ENCODE assay signal across 1 cellular context in genomic region chr3:179734497-179735281, GRCh38.
A peak's percentile ranks its signal among the peaks of the same experiment; 100 is the strongest.
TF ChIP-seq lines count a peak whose summit lies in the region.

No MANE protein-coding gene starts in this region.

TF ChIP-seq in HepG2, 621 proteins besides CTCF, POLR2A, EP300 and RAD21 (continued from another document and continues in another):
- TF ChIP-seq FOXP4 (CRISPR knock-in tag; IDR thresholded peaks at IDR 0.05) = peak; percentile 73
- peak; percentile 90 for TF ChIP-seq JUND (CRISPR knock-in tag; IDR thresholded peaks at IDR 0.05)
- no peak for TF ChIP-seq CCDC6 (CRISPR knock-in tag; IDR thresholded peaks at IDR 0.05)
- TF ChIP-seq PAF1 (CRISPR knock-in tag; IDR thresholded peaks at IDR 0.05) = no peak
- TF ChIP-seq ZNF792 (CRISPR knock-in tag; IDR thresholded peaks at IDR 0.05) = 0 out of 2 replicates have a peak, but pooled peaks have one; percentile 26
- TF ChIP-seq ZNF609 (CRISPR knock-in tag; IDR thresholded peaks at IDR 0.05; ENCODE audit: borderline replicate concordance) = peak; percentile 71; the same call in 1 of the 2 replicates
- peak; percentile 68; the same call in 1 of the 2 replicates for TF ChIP-seq GFI1 (CRISPR knock-in tag; IDR thresholded peaks at IDR 0.05; ENCODE audit: borderline replicate concordance)
- TF ChIP-seq SAP130 (CRISPR knock-in tag; IDR thresholded peaks at IDR 0.05; ENCODE audit: low read depth) = peak; percentile 79
- TF ChIP-seq ZNF251 (CRISPR knock-in tag; IDR thresholded peaks at IDR 0.05) = no peak
- no peak for TF ChIP-seq ZNF432 (CRISPR knock-in tag; IDR thresholded peaks at IDR 0.05; ENCODE audit: borderline replicate concordance)
- TF ChIP-seq, protein P1, sequence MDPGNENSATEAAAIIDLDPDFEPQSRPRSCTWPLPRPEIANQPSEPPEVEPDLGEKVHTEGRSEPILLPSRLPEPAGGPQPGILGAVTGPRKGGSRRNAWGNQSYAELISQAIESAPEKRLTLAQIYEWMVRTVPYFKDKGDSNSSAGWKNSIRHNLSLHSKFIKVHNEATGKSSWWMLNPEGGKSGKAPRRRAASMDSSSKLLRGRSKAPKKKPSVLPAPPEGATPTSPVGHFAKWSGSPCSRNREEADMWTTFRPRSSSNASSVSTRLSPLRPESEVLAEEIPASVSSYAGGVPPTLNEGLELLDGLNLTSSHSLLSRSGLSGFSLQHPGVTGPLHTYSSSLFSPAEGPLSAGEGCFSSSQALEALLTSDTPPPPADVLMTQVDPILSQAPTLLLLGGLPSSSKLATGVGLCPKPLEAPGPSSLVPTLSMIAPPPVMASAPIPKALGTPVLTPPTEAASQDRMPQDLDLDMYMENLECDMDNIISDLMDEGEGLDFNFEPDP (CRISPR knock-in tag; conservative IDR thresholded peaks at IDR 0.05) = no peak
- TF ChIP-seq FOXO1 (CRISPR knock-in tag; IDR thresholded peaks at IDR 0.05) = peak; percentile 58; the same call in 1 of the 2 replicates
- TF ChIP-seq ZNF264 (CRISPR knock-in tag; IDR thresholded peaks at IDR 0.05) = no peak
- TF ChIP-seq ZBTB21 (CRISPR knock-in tag; IDR thresholded peaks at IDR 0.05) = no peak
- no peak for TF ChIP-seq ZNF703 (CRISPR knock-in tag; IDR thresholded peaks at IDR 0.05; ENCODE audit: borderline replicate concordance)
- TF ChIP-seq KLF9 (CRISPR knock-in tag; IDR thresholded peaks at IDR 0.05; ENCODE audit: low read depth) = no peak
- TF ChIP-seq KMT2A (CRISPR knock-in tag; IDR thresholded peaks at IDR 0.05) = no peak
- no peak for TF ChIP-seq AGO1 (IDR thresholded peaks at IDR 0.05; ENCODE audit: low read depth, low read length, poor library complexity, severe bottlenecking)
- TF ChIP-seq MXI1 (IDR thresholded peaks at IDR 0.05; ENCODE audit: borderline replicate concordance, low read depth, low read length) = no peak
- no peak for TF ChIP-seq BCLAF1 (IDR thresholded peaks at IDR 0.05)
- no peak for TF ChIP-seq NR3C1 (CRISPR knock-in tag; IDR thresholded peaks at IDR 0.05)
- TF ChIP-seq RFXAP (CRISPR knock-in tag; IDR thresholded peaks at IDR 0.05; ENCODE audit: borderline replicate concordance) = no peak
- no peak for TF ChIP-seq ZNF543 (CRISPR knock-in tag; IDR thresholded peaks at IDR 0.05)
- no peak for TF ChIP-seq ZNF124 (CRISPR knock-in tag; IDR thresholded peaks at IDR 0.05)
- no peak for TF ChIP-seq BATF2 (CRISPR knock-in tag; IDR thresholded peaks at IDR 0.05)
- no peak for TF ChIP-seq MAZ (IDR thresholded peaks at IDR 0.05; ENCODE audit: borderline replicate concordance, low read depth, low read length)
- no peak for TF ChIP-seq MAZ (CRISPR knock-in tag; IDR thresholded peaks at IDR 0.05; ENCODE audit: low read depth)
- TF ChIP-seq, protein P2, sequence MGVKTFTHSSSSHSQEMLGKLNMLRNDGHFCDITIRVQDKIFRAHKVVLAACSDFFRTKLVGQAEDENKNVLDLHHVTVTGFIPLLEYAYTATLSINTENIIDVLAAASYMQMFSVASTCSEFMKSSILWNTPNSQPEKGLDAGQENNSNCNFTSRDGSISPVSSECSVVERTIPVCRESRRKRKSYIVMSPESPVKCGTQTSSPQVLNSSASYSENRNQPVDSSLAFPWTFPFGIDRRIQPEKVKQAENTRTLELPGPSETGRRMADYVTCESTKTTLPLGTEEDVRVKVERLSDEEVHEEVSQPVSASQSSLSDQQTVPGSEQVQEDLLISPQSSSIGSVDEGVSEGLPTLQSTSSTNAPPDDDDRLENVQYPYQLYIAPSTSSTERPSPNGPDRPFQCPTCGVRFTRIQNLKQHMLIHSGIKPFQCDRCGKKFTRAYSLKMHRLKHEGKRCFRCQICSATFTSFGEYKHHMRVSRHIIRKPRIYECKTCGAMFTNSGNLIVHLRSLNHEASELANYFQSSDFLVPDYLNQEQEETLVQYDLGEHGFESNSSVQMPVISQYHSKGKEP (CRISPR knock-in tag; IDR thresholded peaks at IDR 0.05) = no peak
- TF ChIP-seq KDM2A (CRISPR knock-in tag; IDR thresholded peaks at IDR 0.05; ENCODE audit: borderline replicate concordance, low read depth) = no peak
- TF ChIP-seq ZNF24 (IDR thresholded peaks at IDR 0.05) = no peak
- no peak for TF ChIP-seq BRD4 (CRISPR knock-in tag; IDR thresholded peaks at IDR 0.05)
- TF ChIP-seq RXRA (CRISPR knock-in tag; IDR thresholded peaks at IDR 0.05) = no peak; the same call in 1 of the 2 replicates
- TF ChIP-seq ZNF567 (CRISPR knock-in tag; IDR thresholded peaks at IDR 0.05; ENCODE audit: borderline replicate concordance) = no peak
- TF ChIP-seq IRX3 (CRISPR knock-in tag; IDR thresholded peaks at IDR 0.05; ENCODE audit: borderline replicate concordance, low read depth) = no peak
- TF ChIP-seq HNRNPUL1 (IDR thresholded peaks at IDR 0.05; ENCODE audit: low read depth, low read length) = no peak
- no peak for TF ChIP-seq IRF2 (CRISPR knock-in tag; IDR thresholded peaks at IDR 0.05)
- no peak for TF ChIP-seq ZNF747 (CRISPR knock-in tag; IDR thresholded peaks at IDR 0.05; ENCODE audit: borderline replicate concordance)
- no peak for TF ChIP-seq CERS6 (CRISPR knock-in tag; IDR thresholded peaks at IDR 0.05)
- TF ChIP-seq FOXK2 (IDR thresholded peaks at IDR 0.05) = no peak
- TF ChIP-seq HINFP (CRISPR knock-in tag; IDR thresholded peaks at IDR 0.05; ENCODE audit: low read depth) = no peak
- TF ChIP-seq ZNF598 (CRISPR knock-in tag; IDR thresholded peaks at IDR 0.05; ENCODE audit: borderline replicate concordance) = no peak
- no peak for TF ChIP-seq HNRNPL (IDR thresholded peaks at IDR 0.05; ENCODE audit: low read depth, low read length)
- no peak; the same call in 1 of the 2 replicates for TF ChIP-seq ZNF580 (CRISPR knock-in tag; IDR thresholded peaks at IDR 0.05; ENCODE audit: borderline replicate concordance, low read depth)
- TF ChIP-seq, protein P3, sequence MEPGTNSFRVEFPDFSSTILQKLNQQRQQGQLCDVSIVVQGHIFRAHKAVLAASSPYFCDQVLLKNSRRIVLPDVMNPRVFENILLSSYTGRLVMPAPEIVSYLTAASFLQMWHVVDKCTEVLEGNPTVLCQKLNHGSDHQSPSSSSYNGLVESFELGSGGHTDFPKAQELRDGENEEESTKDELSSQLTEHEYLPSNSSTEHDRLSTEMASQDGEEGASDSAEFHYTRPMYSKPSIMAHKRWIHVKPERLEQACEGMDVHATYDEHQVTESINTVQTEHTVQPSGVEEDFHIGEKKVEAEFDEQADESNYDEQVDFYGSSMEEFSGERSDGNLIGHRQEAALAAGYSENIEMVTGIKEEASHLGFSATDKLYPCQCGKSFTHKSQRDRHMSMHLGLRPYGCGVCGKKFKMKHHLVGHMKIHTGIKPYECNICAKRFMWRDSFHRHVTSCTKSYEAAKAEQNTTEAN (CRISPR knock-in tag; conservative IDR thresholded peaks at IDR 0.05) = no peak
- TF ChIP-seq GLI4 (CRISPR knock-in tag; IDR thresholded peaks at IDR 0.05; ENCODE audit: borderline replicate concordance) = no peak
- no peak for TF ChIP-seq ZBTB7A (CRISPR knock-in tag; IDR thresholded peaks at IDR 0.05)
- no peak for TF ChIP-seq THAP8 (CRISPR knock-in tag; IDR thresholded peaks at IDR 0.05; ENCODE audit: borderline replicate concordance)
